16 cellular contexts compared by ENCODE assay signal in genomic region chr10:31528834-31529233, GRCh38.
"Had no signal": no experiment of that assay in that cellular context is flagged by ENCODE, and none has a peak within 500 bp of the region (broad histone marks: within the 10 kb centered on the region; RNA-seq: fewer than 3 reads in every experiment).

No MANE protein-coding gene starts in this region.

- H3K27ac ChIP-seq: neutrophil, transverse colon had no signal

- H3K27me3 ChIP-seq: esophagus muscularis mucosa, heart left ventricle, neutrophil, transverse colon had no signal

- H3K4me3 ChIP-seq: esophagus muscularis mucosa, heart left ventricle, thoracic aorta, transverse colon had no signal

- DNase-seq: effector memory CD4-positive, alpha-beta T cell; foreskin melanocyte; heart left ventricle; hippocampal formation; kidney glomerular epithelial cell; naive thymus-derived CD4-positive, alpha-beta T cell; posterior cingulate gyrus; stimulated activated CD4-positive, alpha-beta T cell treated with anti-CD3 and anti-CD28 coated beads, Interleukin-2, amount 100 ng/mL, for 24 hours; stimulated activated CD4-positive, alpha-beta T cell treated with anti-CD3 and anti-CD28 coated beads, Interleukin-4, amount 100 ng/mL, for 4 hours; stimulated activated naive B cell treated with anti-CD40 and anti-IgM and Interleukin-4, amounts not matched to agents 10 μg/mL and 1 μg/mL and 100 μg/mL, for 72 hours; stimulated activated naive CD8-positive, alpha-beta T cell treated with anti-CD3 and anti-CD28 coated beads, Interleukin-15, amount 100 ng/mL, for 72 hours; transverse colon had no signal

- H3K4me1 ChIP-seq: transverse colon had no signal

- ATAC-seq: heart left ventricle; naive thymus-derived CD4-positive, alpha-beta T cell; sciatic nerve; stimulated activated naive B cell treated with anti-CD40 and anti-IgM and Interleukin-4, amounts not matched to agents 10 μg/mL and 1 μg/mL and 100 μg/mL, for 72 hours; stimulated activated naive CD8-positive, alpha-beta T cell treated with anti-CD3 and anti-CD28 coated beads, Interleukin-15, amount 100 ng/mL, for 72 hours had no signal

- H3K9me3 ChIP-seq: esophagus muscularis mucosa, neutrophil, thoracic aorta, transverse colon had no signal
